1 cellular context compared by ENCODE assay signal in genomic region chr12:102917026-102917787, GRCh38.
TF ChIP-seq lines count a peak whose summit lies in the region.

PAH (minus strand) TSS chr12:102917244; CDS start chr12:102917130, 114 bp downstream.

TF ChIP-seq in K562, 482 proteins besides CTCF, POLR2A, EP300 and RAD21 (continued from another document):
- TF ChIP-seq VEZF1 (CRISPR knock-in tag; IDR thresholded peaks at IDR 0.05) (peak; percentile 30; the same call in 1 of the 2 replicates), DLX4 (CRISPR knock-in tag; IDR thresholded peaks at IDR 0.05) (no peak), KDM1A (IDR thresholded peaks at IDR 0.05) (no peak), ATF1 (CRISPR knock-in tag; IDR thresholded peaks at IDR 0.05) (no peak), ATF1 (tag; IDR thresholded peaks at IDR 0.05) (0 out of 2 replicates have a peak, but pooled peaks have one; percentile 25), CC2D1A (IDR thresholded peaks at IDR 0.05) (no peak), ZKSCAN8 (CRISPR knock-in tag; IDR thresholded peaks at IDR 0.05) (no peak), ZNF175 (CRISPR knock-in tag; IDR thresholded peaks at IDR 0.05; ENCODE audit: low read depth) (no peak), POLR2G (IDR thresholded peaks at IDR 0.05; ENCODE audit: low read depth, low read length) (no peak)
